26 cellular contexts compared by ENCODE assay signal in the genomic region with DNA sequence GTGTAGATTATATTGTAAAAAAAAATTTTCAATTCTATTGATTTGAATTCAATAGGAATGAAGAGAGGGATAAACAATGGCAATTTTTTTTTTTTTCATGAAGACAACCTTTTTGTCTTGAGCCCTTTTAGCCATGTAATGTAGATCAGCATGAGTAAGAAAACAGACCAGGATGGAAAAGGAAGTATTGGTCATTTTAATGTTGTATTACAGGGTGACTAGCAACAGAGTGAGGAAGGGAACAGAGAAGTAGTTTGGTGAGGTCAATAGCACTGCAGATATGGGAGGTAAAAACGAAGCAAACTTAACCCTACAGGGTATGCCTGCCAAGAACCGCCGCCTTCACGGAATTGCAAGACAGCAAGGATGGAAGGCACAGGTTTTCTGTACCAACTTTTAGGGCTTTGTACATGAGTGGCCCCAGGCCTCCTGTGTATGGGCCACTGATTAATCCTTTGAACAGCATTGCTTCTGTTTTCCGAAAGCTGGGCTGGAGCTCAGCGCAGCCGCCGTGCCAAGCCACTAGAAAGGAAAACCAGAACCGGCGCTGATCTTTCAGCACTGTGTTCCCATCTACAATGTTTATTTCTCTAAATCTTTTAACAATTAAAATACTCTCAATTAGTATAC.
A peak's percentile ranks its signal among the peaks of the same experiment; 100 is the strongest.
DNase-seq lines count a peak whose midpoint lies in the region; ATAC-seq and TF ChIP-seq lines count a peak whose summit lies in the region.
"Had no signal": no experiment of that assay in that cellular context is flagged by ENCODE, and none has a peak within 500 bp of the region (broad histone marks: within the 10 kb centered on the region; RNA-seq: fewer than 3 reads in every experiment).

No MANE protein-coding gene starts in this region.

- ATAC-seq in GM18858 (IDR thresholded peaks at IDR 0.05; ENCODE audit: unreplicated experiment): no peak
- ATAC-seq: Right ventricle myocardium inferior, SK-N-SH treated with all-trans-retinoic acid at 6 μM for 48 hours had no signal

- H3K56ac ChIP-seq in mesendoderm (ENCODE audit: low read length): peak overlapping the region; percentile 47

- H2BK5ac ChIP-seq in mesendoderm (ENCODE audit: low read length): peak overlapping the region; percentile 59

- DNase-seq in AG10803 (ENCODE audit: low read depth) (no peak), HT1080 (ENCODE audit: low read depth) (peak; percentile 10), dermis blood vessel endothelial cell (peak; percentile 6), mesendoderm (no peak), T-helper 1 cell (no peak), NAMALWA (ENCODE audit: low spot score) (no peak), COLO829 (ENCODE audit: low spot score) (no peak)
- DNase-seq: COR-L47, DMS 273 treated with DMSO at 0.1 percent for 48 hours, DMS79, EL, GF-D8, Karpas-422, NCI-H1105, NCI-H1436 treated with DMSO at 0.1 percent for 48 hours, NCI-H1930, NCI-H2107, NCI-H446, NCI-H524 treated with DMSO at 0.1 percent for 48 hours, NCI-H774, PC-9, SJCRH30 had no signal

- no peaks in the 10 kb centered on the region for H3K79me1 ChIP-seq in mesendoderm (ENCODE audit: low read length)

- H3K23ac ChIP-seq in mesendoderm (ENCODE audit: low read length): no peak overlapping the region

- no peaks in the 10 kb centered on the region for H3K79me2 ChIP-seq in mesendoderm (ENCODE audit: control insufficient read depth, insufficient read depth, low read length)

- no peak overlapping the region for H3K9ac ChIP-seq in mesendoderm (ENCODE audit: low read length)

- H3K4me3 ChIP-seq in AG10803 (ENCODE audit: low read length) (0 out of 2 replicates have a peak overlapping the region, but pooled peaks have one; percentile 10), mesendoderm (ENCODE audit: low read length) (no peak overlapping the region)
- H3K4me3 ChIP-seq: PC-9, SJCRH30 had no signal

- H2AK5ac ChIP-seq in mesendoderm (ENCODE audit: low read length): no peak overlapping the region

- no peak overlapping the region for H3K27ac ChIP-seq in mesendoderm (ENCODE audit: low read depth, low read length)
- H3K27ac ChIP-seq: HL-60, SJCRH30 had no signal

- no CpG with 5 or more reads among the region's 10 CpGs for WGBS in mesendoderm (ENCODE audit: extremely low coverage, insufficient coverage, low lambda C conversion rate)

- H3K27me3 ChIP-seq in mesendoderm (ENCODE audit: insufficient read depth, low read length, poor library complexity): no peaks in the 10 kb centered on the region
- H3K27me3 ChIP-seq: SJCRH30 had no signal

- H4K8ac ChIP-seq in mesendoderm (ENCODE audit: low read depth, low read length): no peak overlapping the region

- no peak overlapping the region for H3K4me2 ChIP-seq in mesendoderm (ENCODE audit: low read length)
- H3K4me2 ChIP-seq: PC-9 had no signal

- H4K5ac ChIP-seq in mesendoderm (ENCODE audit: low read length): no peak overlapping the region

- no peak overlapping the region for H2BK120ac ChIP-seq in mesendoderm (ENCODE audit: low read depth, low read length)

- H3K18ac ChIP-seq in mesendoderm (ENCODE audit: low read length): no peak overlapping the region

- no peaks in the 10 kb centered on the region for H3K36me3 ChIP-seq in mesendoderm (ENCODE audit: control insufficient read depth, insufficient read depth, low read length)
- H3K36me3 ChIP-seq: SJCRH30 had no signal

- no peak overlapping the region for H3K4ac ChIP-seq in mesendoderm (ENCODE audit: low read depth, low read length)

- no peak overlapping the region for H2BK15ac ChIP-seq in mesendoderm (replicated peaks; ENCODE audit: low read depth)

- H3K4me1 ChIP-seq in mesendoderm (ENCODE audit: control insufficient read depth, low read depth, low read length): no peaks in the 10 kb centered on the region
- H3K4me1 ChIP-seq: SJCRH30 had no signal

- TF ChIP-seq CTCF in AG10803 (conservative IDR thresholded peaks at IDR 0.05; ENCODE audit: low read length): no peak

Comparison
In these comparisons a context has a peak if more than half of its experiments do, and no peak if none do; other contexts are left out.
1. DNase-seq: peak in HT1080 (single experiment) and dermis blood vessel endothelial cell (single experiment); none in AG10803 (single experiment), mesendoderm (single experiment), T-helper 1 cell (0 of 5), NAMALWA (single experiment) and COLO829 (single experiment).